16 cellular contexts compared by ENCODE assay signal in the genomic region with DNA sequence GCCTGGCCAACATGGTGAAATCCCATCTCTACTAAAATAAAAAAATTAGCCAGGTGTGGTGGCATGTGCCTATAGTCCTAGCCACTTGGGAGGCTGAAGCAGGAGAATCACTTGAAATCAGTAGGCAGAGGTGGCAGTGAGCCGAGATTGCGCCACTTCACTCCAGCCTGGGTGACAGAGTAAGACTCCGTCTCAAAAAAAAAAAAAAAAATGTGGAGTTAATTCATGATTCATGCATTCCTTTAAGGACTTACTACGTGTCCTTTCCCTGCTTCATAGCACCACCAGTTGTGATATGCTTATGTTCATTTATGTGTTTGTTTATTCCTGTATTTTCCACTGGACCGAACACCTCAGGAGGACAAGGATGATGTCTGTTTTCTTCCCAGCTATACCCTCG. TPM values are rescaled to one million over a fixed set of nuclear protein-coding genes. Genes with fewer than 3 reads are reported as not detected.
DNase-seq lines count a peak whose midpoint lies in the region; ATAC-seq and TF ChIP-seq lines count a peak whose summit lies in the region.
"Had no signal": no experiment of that assay in that cellular context is flagged by ENCODE, and none has a peak within 500 bp of the region (broad histone marks: within the 10 kb centered on the region; RNA-seq: fewer than 3 reads in every experiment).

No MANE protein-coding gene starts in this region.

- H3K27me3 ChIP-seq in OCI-LY1 (ENCODE audit: insufficient read depth, low read length): no peaks in the 10 kb centered on the region
- H3K27me3 ChIP-seq in esophagus squamous epithelium: peaks cover 0 to 17% (median 0%) of the 10 kb centered on the region in 4 donors

- H3K27ac Mint-ChIP-seq in endothelial cell (ENCODE audit: unreplicated experiment): no peak overlapping the region
- H3K27ac Mint-ChIP-seq: activated CD4-positive, alpha-beta T cell treated with anti-CD3 and anti-CD28 coated beads for 36 hours had no signal

- 40 to 47% methylated on average over 6 of the region's 6 CpGs for WGBS in esophagus squamous epithelium, 2 donors

- H3K4me1 Mint-ChIP-seq in endothelial cell (ENCODE audit: unreplicated experiment): peaks cover 40% of the 10 kb centered on the region
- H3K4me1 Mint-ChIP-seq: activated CD4-positive, alpha-beta T cell treated with anti-CD3 and anti-CD28 coated beads for 36 hours had no signal

- H3K4me1 ChIP-seq in OCI-LY1 (ENCODE audit: insufficient read depth, low read length, severe bottlenecking) (peaks cover 90% of the 10 kb centered on the region), esophagus squamous epithelium (peaks cover 12 to 56% (median 41%) of the 10 kb centered on the region in 3 donors), mucosa of descending colon (ENCODE audit: low read depth) (no peaks in the 10 kb centered on the region)

- no peaks in the 10 kb centered on the region for H3K36me3 ChIP-seq in OCI-LY1 (ENCODE audit: insufficient read depth, low read length)
- no peaks in the 10 kb centered on the region for H3K36me3 ChIP-seq in esophagus squamous epithelium
- no peaks in the 10 kb centered on the region for H3K36me3 ChIP-seq in mucosa of descending colon (ENCODE audit: low read depth)

- no peaks in the 10 kb centered on the region for H3K9me2 ChIP-seq in OCI-LY1 (ENCODE audit: low read depth, low read length)

- no peak for TF ChIP-seq POLR2A in esophagus squamous epithelium (IDR thresholded peaks at IDR 0.05)

- no peaks in the 10 kb centered on the region; the same call in 1 of the 2 replicates for H3F3A ChIP-seq in OCI-LY1 (ENCODE audit: insufficient read depth, low read length)

- peak overlapping the region; percentile 65 for H3K9ac ChIP-seq in OCI-LY1 (ENCODE audit: low read length)

- H2AFZ ChIP-seq in OCI-LY1 (ENCODE audit: low read length): no peak overlapping the region

- H3K4me3 ChIP-seq in OCI-LY1 (ENCODE audit: low read depth, low read length, poor library complexity, severe bottlenecking) (no peak overlapping the region), esophagus squamous epithelium (no peak overlapping the region), mucosa of descending colon (no peak overlapping the region)
- H3K4me3 ChIP-seq: GM12878 had no signal

- H3K27ac ChIP-seq in OCI-LY1 (ENCODE audit: low read depth, low read length, poor library complexity, severe bottlenecking) (peak overlapping the region; percentile 96), esophagus squamous epithelium (peak overlapping the region; percentile 73 to 98 (median 90))

- peaks cover 3% of the 10 kb centered on the region for H3K27me3 Mint-ChIP-seq in endothelial cell (ENCODE audit: unreplicated experiment)

- no peak overlapping the region; the same call in 1 of the 2 replicates for H3K4me2 ChIP-seq in OCI-LY1 (ENCODE audit: low read length)

- no peak for ATAC-seq in mucosa of descending colon
- ATAC-seq in HG02623 (IDR thresholded peaks at IDR 0.05; ENCODE audit: unreplicated experiment): no peak
- ATAC-seq: activated CD4-positive, alpha-beta T cell treated with anti-CD3 and anti-CD28 coated beads for 36 hours had no signal

- no peak overlapping the region for H3K4me3 Mint-ChIP-seq in endothelial cell (ENCODE audit: unreplicated experiment)
- H3K4me3 Mint-ChIP-seq: activated CD4-positive, alpha-beta T cell treated with anti-CD3 and anti-CD28 coated beads for 36 hours had no signal

- DNase-seq in AG09319 (ENCODE audit: extremely low read depth, low read depth) (peak; percentile 50), esophagus squamous epithelium (lab: John Stamatoyannopoulos, UW) (no peak), renal cortical epithelial cell (ENCODE audit: low read depth) (peak; percentile 78), T-helper 1 cell (no peak), mucosa of descending colon (no peak), endothelial cell (ENCODE audit: low spot score) (no peak)
- DNase-seq: activated naive CD4-positive, alpha-beta T cell treated with Interleukin-2 at 50 U/mL for 16 hours; NCI-H2171 treated with DMSO at 0.1 percent for 48 hours; retina; stimulated activated CD8-positive, alpha-beta memory T cell treated with anti-CD3 and anti-CD28 coated beads, Interleukin-4, amount 100 ng/mL, for 48 hours had no signal

- H3K9me3 ChIP-seq in OCI-LY1 (ENCODE audit: low read length): no peaks in the 10 kb centered on the region
- H3K9me3 ChIP-seq in esophagus squamous epithelium: no peaks in the 10 kb centered on the region
- H3K9me3 ChIP-seq in mucosa of descending colon: no peaks in the 10 kb centered on the region

- no peaks in the 10 kb centered on the region for H4K20me1 ChIP-seq in OCI-LY1 (ENCODE audit: insufficient read depth, low read length)

- H3K36me3 Mint-ChIP-seq in endothelial cell (ENCODE audit: low read depth, unreplicated experiment): no peaks in the 10 kb centered on the region

- no peaks in the 10 kb centered on the region for H3K79me2 ChIP-seq in OCI-LY1 (ENCODE audit: insufficient read depth, low read length)

- H3K9me3 Mint-ChIP-seq in endothelial cell (ENCODE audit: unreplicated experiment): no peaks in the 10 kb centered on the region

- TF ChIP-seq CTCF in AG09319 (IDR thresholded peaks at IDR 0.05; ENCODE audit: low read depth, low read length) (no peak), OCI-LY1 (IDR thresholded peaks at IDR 0.05; ENCODE audit: low read length) (no peak), esophagus squamous epithelium (IDR thresholded peaks at IDR 0.05) (no peak), mucosa of descending colon (IDR thresholded peaks at IDR 0.05) (no peak), endothelial cell (IDR thresholded peaks at IDR 0.05; ENCODE audit: unreplicated experiment) (no peak)

- intact Hi-C loops in esophagus squamous epithelium (cut with DNase I) (no loop called here), mucosa of descending colon (cut with DNase I, micrococcal nuclease) (no loop called here)

RNA-seq across cellular contexts. Expression of a gene that starts 12.7 kb away (rescaled TPM):
- total RNA-seq in esophagus squamous epithelium (10 to 100 TPM in 2 of 4 donors, 1 to 10 TPM in 2; 2.2 to 71.0 (median 9.1) TPM), renal cortical epithelial cell (0.05 TPM in 1 of 2 replicates, not detected in the other), mucosa of descending colon (100 to 1,000 TPM in 1 of 3 donors, 1 to 10 TPM in 2; 5.5 to 174 (median 5.6) TPM), endothelial cell (ENCODE audit: unreplicated experiment) (0.13 TPM)
- total RNA-seq: activated CD4-positive, alpha-beta T cell treated with anti-CD3 and anti-CD28 coated beads for 36 hours had no signal

RNA-seq across cellular contexts. Expression of a gene that starts 31.1 kb away (rescaled TPM):
- not detected for total RNA-seq in esophagus squamous epithelium
- total RNA-seq in renal cortical epithelial cell: not detected in 2 replicates
- not detected for total RNA-seq in mucosa of descending colon
- total RNA-seq in endothelial cell (ENCODE audit: unreplicated experiment): 0.36 TPM
- total RNA-seq: activated CD4-positive, alpha-beta T cell treated with anti-CD3 and anti-CD28 coated beads for 36 hours; GM12878; liver; SK-MEL-5 had no signal

Comparison
In these comparisons a context has a peak if more than half of its experiments do, and no peak if none do; other contexts are left out.
1. DNase-seq: peak in AG09319 (single experiment) and renal cortical epithelial cell (single experiment); none in esophagus squamous epithelium (single experiment), T-helper 1 cell (0 of 5), mucosa of descending colon (0 of 3) and endothelial cell (single experiment).